1 cellular context compared by ENCODE assay signal in genomic region chr10:78231327-78231726, GRCh38.
TF ChIP-seq lines count a peak whose summit lies in the region.

No MANE protein-coding gene starts in this region.

TF ChIP-seq in neural cell, 6 proteins besides CTCF, POLR2A, EP300 and RAD21 (continued from another document):
- peak; percentile 94 for TF ChIP-seq REST (IDR thresholded peaks at IDR 0.05; ENCODE audit: borderline replicate concordance)
- peak; percentile 54 for TF ChIP-seq POLR2AphosphoS5 (IDR thresholded peaks at IDR 0.05)
